In the genomic region with DNA sequence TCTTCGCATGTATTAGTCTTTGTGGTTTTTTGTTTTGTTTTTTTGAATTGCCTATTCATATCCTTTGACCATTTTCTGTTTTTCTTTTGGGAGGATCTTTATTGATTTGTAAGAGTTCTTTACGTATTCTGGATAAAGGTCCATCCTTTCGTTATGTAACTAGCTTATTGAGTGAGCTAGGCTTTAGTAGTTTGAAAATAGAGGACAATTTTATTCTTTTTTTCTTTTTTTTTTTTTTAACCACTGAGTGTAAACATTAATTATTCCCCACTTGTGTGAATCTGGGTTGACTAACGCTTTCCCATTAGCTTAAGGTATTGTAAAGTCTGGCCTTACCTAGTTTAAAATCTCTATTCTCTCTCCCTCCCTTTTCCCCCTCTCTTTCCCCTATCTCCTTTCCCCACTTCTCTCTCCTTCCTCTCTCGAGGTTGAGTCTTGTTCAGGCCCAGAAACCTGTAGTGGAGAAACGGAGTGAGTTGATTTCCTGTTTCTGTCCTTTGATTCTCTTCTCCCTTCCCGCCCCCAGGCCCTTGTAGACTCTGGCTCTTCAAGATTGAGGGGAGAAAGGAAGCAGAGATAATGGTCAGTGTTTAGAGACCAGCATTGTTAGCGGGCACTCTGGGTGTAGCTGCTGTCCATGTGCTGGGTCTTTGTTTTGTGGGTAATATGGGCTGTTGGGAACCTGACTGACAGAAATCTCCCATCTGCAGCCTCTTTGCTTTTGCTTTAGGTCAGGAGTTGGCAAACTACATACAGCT, we compare ENCODE assay signal across 8 cellular contexts. TPM values are rescaled to one million over a fixed set of nuclear protein-coding genes. Genes with fewer than 3 reads are reported as not detected.
DNase-seq lines count a peak whose midpoint lies in the region; ATAC-seq, FAIRE-seq and TF ChIP-seq lines count a peak whose summit lies in the region.

No MANE protein-coding gene starts in this region.

- CTCF ChIA-PET in endothelial cell of umbilical vein (lab: Charles Lee): interaction anchor here (1.2 to 3.8 kb wide), 2 partner anchors 9 to 180 kb away, joined by 3 to 29 read pairs; no protein-coding TSS in a partner anchor

- TSS peak; percentile 41 for BruUV-seq in endothelial cell of umbilical vein (replicated peaks; lab: Mats Ljungman, UMichigan)

- H3K79me2 ChIP-seq in Karpas-422 (ENCODE audit: low read length) (peaks cover 59% of the 10 kb centered on the region), endothelial cell of umbilical vein (ENCODE audit: control insufficient read depth, insufficient read depth, low read length) (peaks cover 61% of the 10 kb centered on the region)

- H3K9me1 ChIP-seq in endothelial cell of umbilical vein (replicated peaks; ENCODE audit: control insufficient read depth, extremely low read depth, insufficient read depth, low read length): no peaks in the 10 kb centered on the region

- peaks cover 31% of the 10 kb centered on the region for H3K36me3 Mint-ChIP-seq in T-helper 2 cell treated with Interferon-gamma antibody and Interleukin-4, amounts not matched to agents 5 μg/mL and 100 μg/mL, for 36 hours (ENCODE audit: low read depth)
- peaks cover 7 to 33% (median 8%) of the 10 kb centered on the region in 3 donors for H3K36me3 Mint-ChIP-seq in naive thymus-derived CD8-positive, alpha-beta T cell

- H3K4me2 ChIP-seq in Karpas-422 (ENCODE audit: low read depth, low read length, poor library complexity, severe bottlenecking): peak overlapping the region; percentile 89
- peak overlapping the region; percentile 95 for H3K4me2 ChIP-seq in endothelial cell of umbilical vein (ENCODE audit: insufficient read depth, low read length)

- TF ChIP-seq POLR2A in endothelial cell of umbilical vein (IDR thresholded peaks at IDR 0.05; ENCODE audit: low read depth, low read length): no peak

- peaks cover 3% of the 10 kb centered on the region; the same call in 1 of the 2 replicates for H4K20me1 ChIP-seq in Karpas-422 (ENCODE audit: insufficient read depth, low read depth, low read length)
- no peaks in the 10 kb centered on the region for H4K20me1 ChIP-seq in endothelial cell of umbilical vein (replicated peaks; ENCODE audit: control insufficient read depth, extremely low read depth, insufficient read depth, low read length)

- no peaks in the 10 kb centered on the region for H3K9me2 ChIP-seq in Karpas-422 (replicated peaks; ENCODE audit: insufficient read depth, low read length)

- H3K4me1 Mint-ChIP-seq in T-helper 2 cell treated with Interferon-gamma antibody and Interleukin-4, amounts not matched to agents 5 μg/mL and 100 μg/mL, for 36 hours (ENCODE audit: low read depth): peaks cover 24% of the 10 kb centered on the region
- H3K4me1 Mint-ChIP-seq in naive thymus-derived CD8-positive, alpha-beta T cell: peaks cover 21 to 51% (median 45%) of the 10 kb centered on the region in 4 donors

- H3K27me3 ChIP-seq in Karpas-422 (ENCODE audit: low read length) (no peaks in the 10 kb centered on the region), endothelial cell of umbilical vein (ENCODE audit: control insufficient read depth in 2 of 2, insufficient read depth in 2 of 2, low read length in 2 of 2) (no peaks in the 10 kb centered on the region)

- POLR2A ChIA-PET in endothelial cell of umbilical vein (lab: Charles Lee): no interaction called here
- POLR2A ChIA-PET in naive thymus-derived CD8-positive, alpha-beta T cell (lab: Charles Lee): interaction anchor here (0.6 to 6.1 kb wide), 15 partner anchors 8 to 1242 kb away, joined by 3 to 207 read pairs (median 10); partner anchors contain the start of genes CBR1 and DOP1B

- H3K9ac ChIP-seq in Karpas-422 (ENCODE audit: low read length) (peak overlapping the region; percentile 84), endothelial cell of umbilical vein (replicated peaks; ENCODE audit: extremely low read depth, insufficient read depth, low read length) (peak overlapping the region; percentile 80)

- H3K4me1 ChIP-seq in Karpas-422 (ENCODE audit: low read length) (peaks cover 30% of the 10 kb centered on the region), endothelial cell of umbilical vein (ENCODE audit: control insufficient read depth, extremely low read depth, insufficient read depth, low read length) (peaks cover 19% of the 10 kb centered on the region)

- H3K4me3 ChIP-seq in Karpas-422 (ENCODE audit: low read length) (peak overlapping the region; percentile 72), endothelial cell of umbilical vein (replicated peaks in 1 of 3; ENCODE audit: insufficient read depth in 1 of 3, low read depth in 1 of 3, low read length in 3 of 3) (peak overlapping the region; percentile 77 to 97 (median 95))

- H2AFZ ChIP-seq in Karpas-422 (ENCODE audit: low read length) (no peak overlapping the region), endothelial cell of umbilical vein (ENCODE audit: low read depth, low read length) (peak overlapping the region; percentile 10)

- H3K4me3 Mint-ChIP-seq in T-helper 2 cell treated with Interferon-gamma antibody and Interleukin-4, amounts not matched to agents 5 μg/mL and 100 μg/mL, for 36 hours: peak overlapping the region; percentile 97
- H3K4me3 Mint-ChIP-seq in naive thymus-derived CD8-positive, alpha-beta T cell: peak overlapping the region; percentile 88 to 99 (median 94)

- no peaks in the 10 kb centered on the region for H3K9me3 ChIP-seq in Karpas-422 (ENCODE audit: low read length)
- no peaks in the 10 kb centered on the region for H3K9me3 ChIP-seq in endothelial cell of umbilical vein (replicated peaks; ENCODE audit: control insufficient read depth, insufficient read depth, low read length)

- peak; percentile 44 for DNase-seq in DMS53 (lab: John Stamatoyannopoulos, UW)
- no peak for DNase-seq in DMS53 treated with DMSO at 0.1 percent for 48 hours (lab: John Stamatoyannopoulos, UW; ENCODE audit: unreplicated experiment)
- peak; percentile 42 for DNase-seq in Karpas-422
- DNase-seq in T-helper 2 cell treated with Interferon-gamma antibody and Interleukin-4, amounts not matched to agents 5 μg/mL and 100 μg/mL, for 36 hours (ENCODE audit: low spot score): no peak
- peak; percentile 78 for DNase-seq in endothelial cell of umbilical vein (ENCODE audit: low read depth, low spot score)
- peak in 2 of 10 donors; percentile 11 to 18 for DNase-seq in naive thymus-derived CD8-positive, alpha-beta T cell
- no peak for DNase-seq in hepatic stellate cell (ENCODE audit: low spot score)

- H3K9me3 Mint-ChIP-seq in T-helper 2 cell treated with Interferon-gamma antibody and Interleukin-4, amounts not matched to agents 5 μg/mL and 100 μg/mL, for 36 hours: no peaks in the 10 kb centered on the region
- peaks cover 0 to 5% (median 0%) of the 10 kb centered on the region in 9 donors for H3K9me3 Mint-ChIP-seq in naive thymus-derived CD8-positive, alpha-beta T cell

- H3K27ac ChIP-seq in Karpas-422 (ENCODE audit: low read length): peak overlapping the region; percentile 33
- peak overlapping the region; percentile 83 for H3K27ac ChIP-seq in endothelial cell of umbilical vein (ENCODE audit: insufficient read depth, low read depth, low read length)

- H3K36me3 ChIP-seq in Karpas-422 (ENCODE audit: insufficient read depth, low read length): no peaks in the 10 kb centered on the region
- no peaks in the 10 kb centered on the region for H3K36me3 ChIP-seq in endothelial cell of umbilical vein (ENCODE audit: control insufficient read depth in 2 of 2, extremely low read depth in 1 of 2, insufficient read depth in 2 of 2, low read length in 2 of 2)

- intact Hi-C loops in endothelial cell of umbilical vein (cut with micrococcal nuclease): loop anchor here (5.0 kb wide), 1 partner anchor 184 kb away; the partner anchor contains the start of gene CBR3

- peak; percentile 79 for FAIRE-seq in endothelial cell of umbilical vein (lab: Jason Lieb, UNC)

- TF ChIP-seq CTCF in endothelial cell of umbilical vein (IDR thresholded peaks at IDR 0.05; ENCODE audit: extremely low read depth in 1 of 2, insufficient read depth in 1 of 2, low read depth in 1 of 2, low read length in 2 of 2): no peak

- ATAC-seq in naive thymus-derived CD8-positive, alpha-beta T cell: no peak
- ATAC-seq in GM21825 (IDR thresholded peaks at IDR 0.05; ENCODE audit: unreplicated experiment): no peak

- dilution Hi-C loops in endothelial cell of umbilical vein (cut with MboI; ENCODE audit: extremely low pct_ligation_motif_present, low sequenced_read_pairs): no loop called here

- H3K27me3 Mint-ChIP-seq in T-helper 2 cell treated with Interferon-gamma antibody and Interleukin-4, amounts not matched to agents 5 μg/mL and 100 μg/mL, for 36 hours (ENCODE audit: low read depth): no peaks in the 10 kb centered on the region
- no peaks in the 10 kb centered on the region for H3K27me3 Mint-ChIP-seq in naive thymus-derived CD8-positive, alpha-beta T cell

- peak overlapping the region; percentile 96 for H3K27ac Mint-ChIP-seq in T-helper 2 cell treated with Interferon-gamma antibody and Interleukin-4, amounts not matched to agents 5 μg/mL and 100 μg/mL, for 36 hours
- H3K27ac Mint-ChIP-seq in naive thymus-derived CD8-positive, alpha-beta T cell: peak overlapping the region; percentile 90 to 98 (median 96)

TF ChIP-seq in endothelial cell of umbilical vein, 7 proteins besides CTCF, POLR2A, EP300 and RAD21 (continues in another document):
- no peak for TF ChIP-seq EZH2 (IDR thresholded peaks at IDR 0.05; ENCODE audit: borderline replicate concordance, low read depth, low read length, severe bottlenecking)
- no peak for TF ChIP-seq POLR2AphosphoS5 (IDR thresholded peaks at IDR 0.05; ENCODE audit: insufficient read depth, low read depth, low read length)
- no peak for TF ChIP-seq JUN (IDR thresholded peaks at IDR 0.05; ENCODE audit: borderline replicate concordance, insufficient read depth, insufficient read length, low read depth)
- no peak for TF ChIP-seq MYC (IDR thresholded peaks at IDR 0.05; ENCODE audit: low read depth, low read length)
- no peak for TF ChIP-seq FOS (IDR thresholded peaks at IDR 0.05; ENCODE audit: borderline replicate concordance, insufficient read depth, low read length)
- TF ChIP-seq GATA2 (IDR thresholded peaks at IDR 0.05; ENCODE audit: insufficient read depth, insufficient read length, low read depth, low read length): no peak

RNA-seq across cellular contexts. Expression of gene MORC3, which starts 1.5 kb away (rescaled TPM):
- total RNA-seq in Karpas-422 (2014; rRNA removed; shearing (Covaris generic); ENCODE audit: low replicate concordance): 13.8 and 15.9 TPM in 2 replicates
- 20.0 and 25.3 TPM in 2 replicates for total RNA-seq in endothelial cell of umbilical vein
- polyA plus RNA-seq in endothelial cell of umbilical vein: 5.3 and 7.3 TPM in 2 replicates
- 8.7 and 9.3 TPM in 2 replicates for polyA plus RNA-seq in endothelial cell of umbilical vein (2011; cell fraction: cytosol; rRNA removed)
- 26.9 and 34.5 TPM in 2 replicates for polyA plus RNA-seq in endothelial cell of umbilical vein (2011; cell fraction: nucleus; rRNA removed)
- polyA plus RNA-seq in endothelial cell of umbilical vein (2012): 17.6 and 19.2 TPM in 2 replicates
- 13.4 and 17.1 TPM in 2 replicates for polyA minus RNA-seq in endothelial cell of umbilical vein
- 7.3 TPM for polyA minus RNA-seq in endothelial cell of umbilical vein (2011; cell fraction: cytosol; rRNA and poly(A)+ RNA removed)
- 24.9 and 38.8 TPM in 2 replicates for polyA minus RNA-seq in endothelial cell of umbilical vein (2011; cell fraction: nucleus; rRNA and poly(A)+ RNA removed)
- 10 to 100 TPM; 80.7 to 93.6 TPM for total RNA-seq in naive thymus-derived CD8-positive, alpha-beta T cell
- polyA plus RNA-seq in naive thymus-derived CD8-positive, alpha-beta T cell: 10 to 100 TPM; 21.6 to 30.3 (median 27.7) TPM

Comparison
In these comparisons a context has a peak if more than half of its experiments do, and no peak if none do; other contexts are left out.
1. DNase-seq: peak in DMS53 (single experiment), Karpas-422 (single experiment) and endothelial cell of umbilical vein (single experiment); none in DMS53 treated with DMSO at 0.1 percent for 48 hours (single experiment), T-helper 2 cell treated with Interferon-gamma antibody and Interleukin-4, amounts not matched to agents 5 μg/mL and 100 μg/mL, for 36 hours (single experiment) and hepatic stellate cell (single experiment).